Comparison of ENCODE assay signal across 27 cellular contexts in the genomic region with DNA sequence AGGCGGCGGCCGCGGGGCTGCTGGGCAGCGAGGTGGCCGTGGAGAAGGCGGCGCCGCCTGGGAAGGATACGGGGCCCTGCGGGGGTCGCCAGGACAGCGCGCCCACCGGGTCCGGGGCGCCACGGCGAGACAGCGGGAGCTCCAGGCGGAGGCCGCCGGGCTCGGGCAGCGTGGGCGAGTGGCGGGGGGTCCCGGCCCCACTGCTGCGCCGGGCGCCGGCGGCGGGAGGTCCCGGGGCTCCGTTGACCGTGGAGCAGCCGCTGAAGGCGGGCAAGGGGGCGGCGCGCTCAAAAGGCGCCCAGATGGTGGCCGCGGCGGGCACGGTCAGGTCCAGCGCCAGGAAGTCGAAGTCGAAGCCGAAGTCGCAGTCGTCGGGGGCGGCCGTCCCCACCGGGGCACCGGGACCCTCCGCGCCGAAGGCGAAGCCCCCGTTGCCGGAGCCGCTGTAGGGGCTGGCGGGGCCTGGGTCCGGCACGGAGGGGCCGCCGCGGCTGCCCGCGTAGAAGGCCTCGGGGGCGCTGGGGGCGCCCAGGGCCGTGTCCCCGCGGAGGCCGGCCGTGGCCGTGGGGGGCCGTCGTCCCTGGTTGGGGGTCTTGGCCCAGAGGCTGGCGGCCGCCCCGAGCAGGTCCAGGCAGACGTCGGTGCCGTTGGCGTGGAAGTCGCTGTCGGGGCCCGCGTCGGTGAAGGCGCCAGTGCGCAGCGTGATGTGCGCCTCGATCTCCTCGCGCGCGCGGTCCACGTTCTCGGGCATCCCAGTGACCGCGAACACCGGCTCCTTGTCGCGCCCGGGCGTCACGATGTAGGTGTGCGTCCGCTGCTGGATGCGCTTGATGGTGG. TPM values are rescaled to one million over a fixed set of nuclear protein-coding genes. Genes with fewer than 3 reads are reported as not detected.
"Had no signal": no experiment of that assay in that cellular context is flagged by ENCODE, and none has a peak within 500 bp of the region (broad histone marks: within the 10 kb centered on the region; RNA-seq: fewer than 3 reads in every experiment).

No MANE protein-coding gene starts in this region.

- H3K27ac ChIP-seq: adrenal gland, Peyer's patch, SJSA1 had no signal

- H3K4me1 ChIP-seq: adrenal gland, Peyer's patch, SJSA1 had no signal

- H3K27me3 ChIP-seq: adrenal gland, Peyer's patch, SJSA1 had no signal

- DNase-seq: activated CD4-positive, alpha-beta T cell treated with anti-CD3 and anti-CD28 coated beads, Interleukin-2, amount 10 ng/mL, durations not matched to agents 24 days and 14 days; activated CD4-positive, alpha-beta T cell treated with anti-CD3 and anti-CD28 coated beads, Interleukin-2, amount 50 U/mL, for 4 hours; activated CD8-positive, alpha-beta T cell treated with anti-CD3 and anti-CD28 coated beads for 36 hours; activated gamma-delta T cell treated with Interleukin-2 at 50 U/mL for 16 hours; activated naive CD4-positive, alpha-beta T cell treated with anti-CD3 and anti-CD28 coated beads for 36 hours; activated T-cell treated with anti-CD3 and anti-CD28 coated beads, Interleukin-2, amount 50 U/mL, for 24 hours; adrenal gland; cerebellar nuclear complex; Karpas-422; NCI-H1105; NCI-H1417 treated with DMSO at 0.1 percent for 48 hours; NCI-H187 treated with DMSO at 0.1 percent for 48 hours; NCI-H2081; NCI-H2171 treated with DMSO at 0.1 percent for 48 hours; NCI-H2227 treated with DMSO at 0.1 percent for 48 hours; NCI-H446; NCI-H524 treated with DMSO at 0.1 percent for 48 hours; PC-3; Peyer's patch; RPMI8226; SHP77 treated with DMSO at 0.1 percent for 48 hours; SK-N-SH had no signal

- H3K4me3 ChIP-seq: adrenal gland, Peyer's patch, SJSA1 had no signal

- H3K4me2 ChIP-seq: SK-N-SH had no signal

- H3K9me3 ChIP-seq: adrenal gland, Peyer's patch, SJSA1, SK-N-SH had no signal

- H3K9me2 ChIP-seq: SK-N-SH had no signal

- H3K9ac ChIP-seq: SK-N-SH had no signal

- ATAC-seq: activated CD8-positive, alpha-beta T cell treated with anti-CD3 and anti-CD28 coated beads for 36 hours; activated naive CD4-positive, alpha-beta T cell treated with anti-CD3 and anti-CD28 coated beads, Interleukin-2, amount 50 U/mL, for 72 hours; PC-3 had no signal

RNA-seq across cellular contexts. Expression of a gene that starts 32.1 kb away (rescaled TPM):
- total RNA-seq: activated CD4-positive, alpha-beta T cell treated with anti-CD3 and anti-CD28 coated beads, Interleukin-2, amount 10 ng/mL, durations not matched to agents 24 days and 14 days; activated CD8-positive, alpha-beta memory T cell treated with anti-CD3 and anti-CD28 coated beads for 36 hours; activated CD8-positive, alpha-beta T cell treated with anti-CD3 and anti-CD28 coated beads for 36 hours; activated naive CD4-positive, alpha-beta T cell treated with anti-CD3 and anti-CD28 coated beads for 36 hours; activated naive CD4-positive, alpha-beta T cell treated with anti-CD3 and anti-CD28 coated beads, Interleukin-2, amount 50 U/mL, for 72 hours; activated T-helper 1 cell treated with anti-CD3 and anti-CD28 coated beads, Interleukin-12 subunit alpha, Interleukin-12 subunit beta, Interleukin-2, Interleukin-4 antibody, amounts not matched to agents 30 ng/mL and 10 ng/mL and 1 ng/mL, durations not matched to agents 14 hours and 24 hours and 36 hours; bronchial epithelial cell; PC-3; Peyer's patch; SJSA1 had no signal
- polyA plus RNA-seq: SK-N-SH had no signal
